ENCODE assay signal across 8 cellular contexts in genomic region chr12:55997535-55997859, GRCh38. TPM values are rescaled to one million over a fixed set of nuclear protein-coding genes. Genes with fewer than 3 reads are reported as not detected.
DNase-seq lines count a peak whose midpoint lies in the region; ATAC-seq and TF ChIP-seq lines count a peak whose summit lies in the region.

No MANE protein-coding gene starts in this region.

- peaks cover 9% of the 10 kb centered on the region; the same call in 1 of the 2 replicates for H3K79me2 ChIP-seq in SK-N-SH (ENCODE audit: insufficient read depth)

- no peak for DNase-seq in SK-N-SH
- no peak for DNase-seq in left cardiac atrium
- peak; percentile 68 for DNase-seq in sigmoid colon
- DNase-seq in NCI-H128 (lab: John Stamatoyannopoulos, UW; ENCODE audit: unreplicated experiment): no peak
- DNase-seq in activated gamma-delta T cell (lab: John Stamatoyannopoulos, UW): no peak
- no peak for DNase-seq in dedifferentiated amniotic fluid mesenchymal stem cell (ENCODE audit: extremely low spot score)

- CTCF ChIA-PET in SK-N-SH (lab: Yijun Ruan, JAX): interaction anchor here (0.6 to 10.8 kb wide), 16 partner anchors 10 to 259 kb away, joined by 3 to 183 read pairs (median 6); partner anchors contain the start of genes IKZF4, RAB5B, RPL41 and SMARCC2

- no peak for TF ChIP-seq POLR2A in sigmoid colon (IDR thresholded peaks at IDR 0.05)

- H3K27me3 ChIP-seq in SK-N-SH (ENCODE audit: insufficient read depth) (no peaks in the 10 kb centered on the region), sigmoid colon (no peaks in the 10 kb centered on the region)

- no peak for TF ChIP-seq EP300 in SK-N-SH (IDR thresholded peaks at IDR 0.05; ENCODE audit: borderline replicate concordance in 1 of 2, low read depth in 1 of 2, low read length in 1 of 2)
- no peak for TF ChIP-seq EP300 in sigmoid colon (IDR thresholded peaks at IDR 0.05)

- H3K4me3 ChIP-seq in SK-N-SH (ENCODE audit: low read depth in 2 of 2, low read length in 1 of 2) (peak overlapping the region; percentile 85 to 97), sigmoid colon (peak overlapping the region; percentile 42 to 76 (median 72))

- peaks cover 8 to 25% of the 10 kb centered on the region in 2 experiments for H3K36me3 ChIP-seq in SK-N-SH (replicated peaks in 1 of 2; ENCODE audit: control insufficient read depth in 1 of 2, insufficient read depth in 2 of 2, low read length in 1 of 2)
- H3K36me3 ChIP-seq in sigmoid colon: peaks cover 11 to 61% (median 20%) of the 10 kb centered on the region in 4 donors

- H3K9me3 ChIP-seq in SK-N-SH (no peaks in the 10 kb centered on the region), sigmoid colon (no peaks in the 10 kb centered on the region)

- H2AFZ ChIP-seq in SK-N-SH (ENCODE audit: low read depth): peak overlapping the region; percentile 93

- TF ChIP-seq CTCF in SK-N-SH (IDR thresholded peaks at IDR 0.05) (no peak), sigmoid colon (IDR thresholded peaks at IDR 0.05) (no peak)

- no peak for TF ChIP-seq RAD21 in SK-N-SH (IDR thresholded peaks at IDR 0.05; ENCODE audit: low read length)

- no peaks in the 10 kb centered on the region for H4K20me1 ChIP-seq in SK-N-SH (ENCODE audit: insufficient read depth)

- 0% methylated on average over 4 of the region's 5 CpGs for WGBS in SK-N-SH (ENCODE audit: low lambda C conversion rate)
- WGBS in sigmoid colon, 2 donors: 1 to 2% methylated on average over 5 of the region's 5 CpGs

- peak overlapping the region; percentile 18 to 84; a peak in 3 of 4 replicates for H3K27ac ChIP-seq in SK-N-SH (ENCODE audit: low read depth in 2 of 2, low read length in 1 of 2)
- peak overlapping the region; percentile 84 to 91 (median 89) for H3K27ac ChIP-seq in sigmoid colon

- ATAC-seq in GM19351 (IDR thresholded peaks at IDR 0.05; ENCODE audit: unreplicated experiment): peak; percentile 6
- ATAC-seq in left cardiac atrium: peak; percentile 2 to 8
- no peak for ATAC-seq in GM21529 (IDR thresholded peaks at IDR 0.05; ENCODE audit: unreplicated experiment)

- POLR2A ChIA-PET in SK-N-SH (lab: Yijun Ruan, JAX): interaction anchor here (0.8 to 2.2 kb wide), 5 partner anchors 10 to 168 kb away, joined by 3 to 11 read pairs (median 6); partner anchors contain the start of genes DNAJC14, IKZF4 and PA2G4

- H3K4me2 ChIP-seq in SK-N-SH: peak overlapping the region; percentile 99

- H3K9me2 ChIP-seq in SK-N-SH: no peaks in the 10 kb centered on the region

- H3K4me1 ChIP-seq in SK-N-SH (ENCODE audit: control insufficient read depth in 1 of 2, insufficient read depth in 2 of 2, low read depth in 1 of 2, low read length in 1 of 2) (peaks cover 0 to 3% of the 10 kb centered on the region in 2 experiments; a peak in 1 of 4 replicates), sigmoid colon (peaks cover 0 to 19% (median 16%) of the 10 kb centered on the region in 4 donors)

- H3K9ac ChIP-seq in SK-N-SH: peak overlapping the region; percentile 81

- H3F3A ChIP-seq in SK-N-SH (replicated peaks; ENCODE audit: insufficient read depth): peaks cover 26% of the 10 kb centered on the region

- intact Hi-C loops in left cardiac atrium (cut with DNase I) (loop anchor here (2.0 to 10.0 kb wide), 3 partner anchors 43 to 107 kb away; partner anchors contain the start of genes PA2G4 (in 1 of the 2) and RPS26 (in 1 of the 2)), sigmoid colon (cut with DNase I) (loop anchor here (5.0 kb wide), 1 partner anchor 105 kb away; the partner anchor contains the start of gene PA2G4)

TF ChIP-seq in SK-N-SH, 30 proteins besides CTCF, POLR2A, EP300 and RAD21:
- no peak for TF ChIP-seq TCF12 (IDR thresholded peaks at IDR 0.05)
TF ChIP-seq in SK-N-SH: peak in this region for 0.

RNA-seq across cellular contexts. Expression of gene SUOX, which starts 0.4 kb away (rescaled TPM):
- polyA plus RNA-seq in SK-N-SH (2012; rRNA removed): 23.2 and 25.7 TPM in 2 replicates
- 14.1 and 18.3 TPM in 2 replicates for polyA plus RNA-seq in SK-N-SH (2012; cell fraction: cytosol; rRNA removed)
- polyA plus RNA-seq in SK-N-SH (2012; cell fraction: nucleus; rRNA removed): 32.8 and 45.2 TPM in 2 replicates
- total RNA-seq in left cardiac atrium: 10 to 100 TPM; 20.3 to 29.8 TPM
- 10 to 100 TPM; 20.9 to 51.0 (median 25.4) TPM for total RNA-seq in sigmoid colon
- 10 to 100 TPM in 2 of 3 donors, 1 to 10 TPM in 1; 8.4 to 16.1 (median 15.0) TPM for polyA plus RNA-seq in sigmoid colon

RNA-seq across cellular contexts. Expression of gene IKZF4, which starts 23.3 kb away (rescaled TPM):
- 2.0 and 3.9 TPM in 2 replicates for polyA plus RNA-seq in SK-N-SH (2012; rRNA removed)
- 2.7 and 3.5 TPM in 2 replicates for polyA plus RNA-seq in SK-N-SH (2012; cell fraction: cytosol; rRNA removed)
- polyA plus RNA-seq in SK-N-SH (2012; cell fraction: nucleus; rRNA removed): 9.5 and 11.2 TPM in 2 replicates
- total RNA-seq in left cardiac atrium: 1 to 10 TPM; 6.2 to 6.7 TPM
- 10 to 100 TPM in 1 of 4 donors, 1 to 10 TPM in 3; 2.3 to 23.8 (median 4.9) TPM for total RNA-seq in sigmoid colon
- 1 to 10 TPM in 2 of 3 donors, under 1 TPM in 1; 0.92 to 2.4 (median 1.2) TPM for polyA plus RNA-seq in sigmoid colon

RNA-seq across cellular contexts. Expression of gene RAB5B, which starts 23.6 kb away (rescaled TPM):
- polyA plus RNA-seq in SK-N-SH (2012; rRNA removed) (54.0 and 79.4 TPM in 2 replicates), sigmoid colon (100 to 1,000 TPM in 1 of 3 donors, 10 to 100 TPM in 2; 82.8 to 113 (median 83.5) TPM)
- polyA plus RNA-seq in SK-N-SH (2012; cell fraction: cytosol; rRNA removed): 60.7 and 66.8 TPM in 2 replicates
- 40.9 and 67.0 TPM in 2 replicates for polyA plus RNA-seq in SK-N-SH (2012; cell fraction: nucleus; rRNA removed)
- total RNA-seq in left cardiac atrium (100 to 1,000 TPM; 105 to 114 TPM), sigmoid colon (100 to 1,000 TPM in 3 of 4 donors, 10 to 100 TPM in 1; 92.8 to 102 (median 101) TPM)

RNA-seq across cellular contexts. Expression of gene CDK2, which starts 30.9 kb away (rescaled TPM):
- polyA plus RNA-seq in SK-N-SH (2012; rRNA removed) (34.7 and 43.3 TPM in 2 replicates), sigmoid colon (10 to 100 TPM in 2 of 3 donors, 1 to 10 TPM in 1; 7.2 to 23.4 (median 11.1) TPM)
- polyA plus RNA-seq in SK-N-SH (2012; cell fraction: cytosol; rRNA removed): 21.7 and 27.5 TPM in 2 replicates
- polyA plus RNA-seq in SK-N-SH (2012; cell fraction: nucleus; rRNA removed): 81.1 and 115 TPM in 2 replicates
- total RNA-seq in left cardiac atrium (10 to 100 TPM; 14.1 to 18.2 TPM), sigmoid colon (10 to 100 TPM; 11.4 to 27.7 (median 18.8) TPM)

RNA-seq across cellular contexts. Expression of gene PMEL, which starts 31.7 kb away (rescaled TPM):
- 1.8 and 2.7 TPM in 2 replicates for polyA plus RNA-seq in SK-N-SH (2012; rRNA removed)
- 0.60 and 0.79 TPM in 2 replicates for polyA plus RNA-seq in SK-N-SH (2012; cell fraction: cytosol; rRNA removed)
- polyA plus RNA-seq in SK-N-SH (2012; cell fraction: nucleus; rRNA removed): 5.4 and 5.5 TPM in 2 replicates
- under 1 TPM; 0.65 to 0.81 TPM for total RNA-seq in left cardiac atrium
- 1 to 10 TPM in 1 of 4 donors, under 1 TPM in 1, not detected in 2; 0.71 to 1.3 TPM for total RNA-seq in sigmoid colon
- polyA plus RNA-seq in sigmoid colon: 1 to 10 TPM; 1.2 to 1.8 (median 1.7) TPM
